ENCODE assay signal across 13 cellular contexts in the genomic region with DNA sequence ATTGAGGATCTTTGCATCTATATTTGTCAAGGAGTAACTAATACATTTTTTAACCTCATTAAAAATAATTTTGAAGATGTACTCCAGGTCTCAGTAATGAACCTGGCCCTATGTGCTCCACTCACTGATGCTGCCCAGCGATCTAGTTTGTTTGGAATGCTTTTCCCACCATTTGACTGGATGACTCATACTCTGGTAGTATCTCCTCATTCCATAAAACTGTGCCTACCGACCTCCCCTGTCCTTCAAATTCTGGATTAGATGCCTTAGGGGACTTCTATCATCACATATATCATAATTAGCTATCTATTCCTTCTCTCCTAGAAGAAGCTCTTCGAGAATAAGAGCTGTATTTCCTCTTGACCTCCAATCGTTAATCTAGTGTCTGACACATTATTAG.
DNase-seq lines count a peak whose midpoint lies in the region; ATAC-seq and TF ChIP-seq lines count a peak whose summit lies in the region.
"Had no signal": no experiment of that assay in that cellular context is flagged by ENCODE, and none has a peak within 500 bp of the region (broad histone marks: within the 10 kb centered on the region; RNA-seq: fewer than 3 reads in every experiment).

No MANE protein-coding gene starts in this region.

- in situ Hi-C loops in Caki2 (cut with HindIII; ENCODE audit: low pct_unique_long_range_greater_than_20kb, low sequenced_read_pairs) = no loop called here
- in situ Hi-C loops in IMR-90 (cut with MboI; ENCODE audit: low sequenced_read_pairs) = no loop called here
- in situ Hi-C loops in brain microvascular endothelial cell (cut with HindIII; ENCODE audit: low pct_ligation_motif_present, low sequenced_read_pairs) = no loop called here

- no peak overlapping the region for H3K4ac ChIP-seq in IMR-90 (ENCODE audit: low read depth, low read length)

- TF ChIP-seq CTCF in IMR-90 (conservative IDR thresholded peaks at IDR 0.05; ENCODE audit: low read depth, low read length) = no peak
- no peak for TF ChIP-seq CTCF in brain microvascular endothelial cell (IDR thresholded peaks at IDR 0.05; ENCODE audit: low read depth, low read length, missing control alignments)
- TF ChIP-seq CTCF in left ventricle myocardium inferior (IDR thresholded peaks at IDR 0.05; ENCODE audit: borderline replicate concordance) = no peak
- TF ChIP-seq CTCF in ascending aorta (IDR thresholded peaks at IDR 0.05) = no peak

- TF ChIP-seq POLR2A in IMR-90 (IDR thresholded peaks at IDR 0.05; ENCODE audit: low read depth, low read length) = no peak

- TF ChIP-seq RAD21 in IMR-90 (IDR thresholded peaks at IDR 0.05; ENCODE audit: low read length) = no peak

- H3K36me3 ChIP-seq in IMR-90 (ENCODE audit: control insufficient read depth, insufficient read depth, low read length) = 0 out of 2 replicates have a peak, but pooled peaks cover 1% of the 10 kb centered on the region
- H3K36me3 ChIP-seq in brain microvascular endothelial cell (replicated peaks) = no peaks in the 10 kb centered on the region
- peaks cover 5% of the 10 kb centered on the region for H3K36me3 ChIP-seq in left ventricle myocardium inferior
- H3K36me3 ChIP-seq in ascending aorta = no peaks in the 10 kb centered on the region
- H3K36me3 ChIP-seq: heart right ventricle had no signal

- no peak overlapping the region for H3K9ac ChIP-seq in IMR-90 (ENCODE audit: low read depth, low read length)

- H3K4me2 ChIP-seq in IMR-90 (ENCODE audit: low read depth, low read length) = no peak overlapping the region

- no peak overlapping the region for H2BK120ac ChIP-seq in IMR-90 (ENCODE audit: low read depth, low read length)

- no peak overlapping the region for H4K5ac ChIP-seq in IMR-90 (ENCODE audit: low read depth, low read length)

- H3K9me3 Mint-ChIP-seq in memory B cell = peaks cover 6% of the 10 kb centered on the region

- no peak overlapping the region for H4K8ac ChIP-seq in IMR-90 (ENCODE audit: low read depth in 2 of 2, low read length in 2 of 2)

- no peak overlapping the region for H2AK5ac ChIP-seq in IMR-90 (ENCODE audit: low read depth, low read length)

- H4K91ac ChIP-seq in IMR-90 (ENCODE audit: insufficient read depth, low read depth, low read length) = no peak overlapping the region

- no peak overlapping the region for H2AK9ac ChIP-seq in IMR-90 (replicated peaks; ENCODE audit: low read depth, low read length, poor library complexity)

- no peak overlapping the region for H2BK15ac ChIP-seq in IMR-90 (ENCODE audit: low read depth, low read length)

- no TSS peak for BruUV-seq in IMR-90 (replicated peaks; lab: Mats Ljungman, UMichigan)

- no peak overlapping the region for H3K18ac ChIP-seq in IMR-90 (ENCODE audit: low read depth, low read length)

- CTCF ChIA-PET in IMR-90 (lab: Yijun Ruan, JAX) = no interaction called here

- no peak overlapping the region for H2BK20ac ChIP-seq in IMR-90 (ENCODE audit: low read depth, low read length)

- no peak overlapping the region for H2BK5ac ChIP-seq in IMR-90 (ENCODE audit: low read depth, low read length, poor library complexity, severe bottlenecking)

- peaks cover 9% of the 10 kb centered on the region for H3K9me3 ChIP-seq in IMR-90 (ENCODE audit: control insufficient read depth, insufficient read depth, low read length)
- peaks cover 29% of the 10 kb centered on the region for H3K9me3 ChIP-seq in left ventricle myocardium inferior (replicated peaks)
- peaks cover 10 to 25% of the 10 kb centered on the region in 2 donors for H3K9me3 ChIP-seq in ascending aorta

- H3K4me3 Mint-ChIP-seq in memory B cell = no peak overlapping the region
- H3K4me3 Mint-ChIP-seq: activated T-cell treated with anti-CD3 and anti-CD28 coated beads, Interleukin-2, amount 50 U/mL, for 4 hours; natural killer cell treated with Interleukin-12 subunit alpha and Interleukin-12 subunit beta and Interleukin-15 and Interleukin-18, amount 100 ng/mL, for 72 hours had no signal

- peaks cover 16% of the 10 kb centered on the region for H3K4me1 Mint-ChIP-seq in memory B cell

- POLR2A ChIA-PET in IMR-90 (lab: Charles Lee; ENCODE audit: unreplicated experiment) = no interaction called here

- peaks cover 16% of the 10 kb centered on the region for H3K36me3 Mint-ChIP-seq in memory B cell

- H3K27ac ChIP-seq in IMR-90 (ENCODE audit: insufficient read depth, low read length) (no peak overlapping the region), brain microvascular endothelial cell (no peak overlapping the region), left ventricle myocardium inferior (replicated peaks) (no peak overlapping the region), ascending aorta (no peak overlapping the region)
- H3K27ac ChIP-seq: coronary artery, heart right ventricle had no signal

- H2AFZ ChIP-seq in IMR-90 (replicated peaks; ENCODE audit: low read length, poor library complexity) = no peak overlapping the region

- dilution Hi-C loops in IMR-90 (cut with HindIII; ENCODE audit: low sequenced_read_pairs, unreplicated experiment) = no loop called here

- intact Hi-C loops in IMR-90 (cut with micrococcal nuclease) = no loop called here
- intact Hi-C loops in left ventricle myocardium inferior (cut with micrococcal nuclease) = no loop called here
- intact Hi-C loops in ascending aorta (cut with DNase I) = no loop called here

- H3K4me1 ChIP-seq in IMR-90 (ENCODE audit: control insufficient read depth, insufficient read depth, low read length) (peaks cover 3% of the 10 kb centered on the region; the same call in 1 of the 2 replicates), left ventricle myocardium inferior (no peaks in the 10 kb centered on the region), ascending aorta (no peaks in the 10 kb centered on the region)

- H3K79me1 ChIP-seq in IMR-90 (ENCODE audit: low read depth in 1 of 2, low read length in 2 of 2) = no peaks in the 10 kb centered on the region; a peak in 1 of 4 replicates

- no peaks in the 10 kb centered on the region for H3K27me3 Mint-ChIP-seq in memory B cell
- H3K27me3 Mint-ChIP-seq: natural killer cell treated with Interleukin-12 subunit alpha and Interleukin-12 subunit beta and Interleukin-15 and Interleukin-18, amount 100 ng/mL, for 72 hours had no signal

- no peak overlapping the region for H3K14ac ChIP-seq in IMR-90 (replicated peaks; ENCODE audit: low read depth, low read length)

- H3K9me1 ChIP-seq in IMR-90 (ENCODE audit: insufficient read depth, low read length) = no peaks in the 10 kb centered on the region; the same call in 1 of the 2 replicates

- DNase-seq in Caki2 (ENCODE audit: low read depth) = peak; percentile 4
- peak; percentile 72 for DNase-seq in IMR-90
- peak; percentile 22 for DNase-seq in brain microvascular endothelial cell
- DNase-seq in memory B cell (ENCODE audit: low spot score in 2 of 2) = no peak
- DNase-seq in left ventricle myocardium inferior = no peak
- no peak for DNase-seq in ascending aorta (ENCODE audit: low spot score in 2 of 2)
- DNase-seq: activated T-cell treated with anti-CD3 and anti-CD28 coated beads, Interleukin-2, amount 50 U/mL, for 4 hours; DMS79 treated with DMSO at 0.1 percent for 48 hours; heart right ventricle had no signal

- H3K4me3 ChIP-seq in IMR-90 (ENCODE audit: insufficient read depth, low read depth, low read length) (no peak overlapping the region), brain microvascular endothelial cell (ENCODE audit: low read depth, low read length) (no peak overlapping the region), left ventricle myocardium inferior (no peak overlapping the region), ascending aorta (no peak overlapping the region)
- H3K4me3 ChIP-seq: coronary artery, heart right ventricle had no signal

- WGBS in IMR-90 (ENCODE audit: extremely low coverage in 2 of 2, insufficient read length in 1 of 2), 2 experiments = no CpG with 5 or more reads among the region's 4 CpGs

- H3K27me3 ChIP-seq in IMR-90 (ENCODE audit: control insufficient read depth, insufficient read depth, low read length) = no peaks in the 10 kb centered on the region
- H3K27me3 ChIP-seq in brain microvascular endothelial cell (replicated peaks) = no peaks in the 10 kb centered on the region
- no peaks in the 10 kb centered on the region for H3K27me3 ChIP-seq in left ventricle myocardium inferior (ENCODE audit: low read depth)
- H3K27me3 ChIP-seq in ascending aorta = no peaks in the 10 kb centered on the region
- H3K27me3 ChIP-seq: heart right ventricle had no signal

- H4K20me1 ChIP-seq in IMR-90 (ENCODE audit: insufficient read depth, low read length) = no peaks in the 10 kb centered on the region

- no peak overlapping the region for H3K23ac ChIP-seq in IMR-90 (ENCODE audit: low read depth, low read length)

- H3K56ac ChIP-seq in IMR-90 (ENCODE audit: extremely low read depth, insufficient read depth, low read length) = no peak overlapping the region

- ATAC-seq in IMR-90 (ENCODE audit: low read depth) (peak; percentile 66), memory B cell (ENCODE audit: low read depth) (no peak), HG03520 (IDR thresholded peaks at IDR 0.05; ENCODE audit: unreplicated experiment) (no peak), GM21381 (IDR thresholded peaks at IDR 0.05; ENCODE audit: unreplicated experiment) (no peak)
- ATAC-seq: heart right ventricle; natural killer cell treated with Interleukin-12 subunit alpha and Interleukin-12 subunit beta and Interleukin-15 and Interleukin-18, amount 100 ng/mL, for 72 hours had no signal

- H3K27ac Mint-ChIP-seq in memory B cell = peak overlapping the region; percentile 52
- H3K27ac Mint-ChIP-seq: natural killer cell treated with Interleukin-12 subunit alpha and Interleukin-12 subunit beta and Interleukin-15 and Interleukin-18, amount 100 ng/mL, for 72 hours had no signal

TF ChIP-seq in IMR-90, 13 proteins besides CTCF, POLR2A, EP300 and RAD21:
- no peak for TF ChIP-seq RFX5 (IDR thresholded peaks at IDR 0.05; ENCODE audit: low read depth, low read length)
- TF ChIP-seq FOS (IDR thresholded peaks at IDR 0.05; ENCODE audit: low read depth, low read length) = peak; percentile 72
TF ChIP-seq in IMR-90: peak in this region for 1.

Comparison
In these comparisons a context has a peak if more than half of its experiments do, and no peak if none do; other contexts are left out.
1. DNase-seq: peak in Caki2 (single experiment), IMR-90 (single experiment) and brain microvascular endothelial cell (single experiment); none in memory B cell (0 of 2), left ventricle myocardium inferior (single experiment) and ascending aorta (0 of 2).